Comparison of ENCODE assay signal across 1 cellular context in the genomic region with DNA sequence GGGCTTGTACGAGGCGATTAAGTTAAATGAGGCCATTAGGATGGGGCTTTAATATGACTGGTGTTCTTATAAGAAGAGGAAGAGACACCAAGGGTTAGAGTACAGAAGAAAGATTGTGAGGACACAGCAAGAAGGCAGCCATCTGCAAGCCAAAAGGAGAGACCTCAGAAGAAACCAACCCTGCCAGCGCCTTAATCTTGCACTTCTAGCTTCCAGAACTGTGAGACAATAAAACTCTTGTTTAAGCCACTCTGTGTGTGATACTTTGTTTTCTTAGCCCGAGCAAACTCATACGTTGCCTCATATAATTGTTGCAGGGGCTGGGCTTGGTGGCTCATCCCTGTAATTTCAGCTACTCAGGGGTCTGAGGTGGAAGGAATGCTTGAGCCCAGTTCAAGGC.
TF ChIP-seq lines count a peak whose summit lies in the region.

No MANE protein-coding gene starts in this region.

TF ChIP-seq in HEK293, 187 proteins besides CTCF, POLR2A, EP300 and RAD21 (continued from another document):
- no peak for TF ChIP-seq FEZF1 (tag by site-specific recombination; IDR thresholded peaks at IDR 0.05)
- TF ChIP-seq ZNF157 (tag by site-specific recombination; IDR thresholded peaks at IDR 0.05), result no peak
